Comparison of ENCODE assay signal across 7 cellular contexts in the genomic region with DNA sequence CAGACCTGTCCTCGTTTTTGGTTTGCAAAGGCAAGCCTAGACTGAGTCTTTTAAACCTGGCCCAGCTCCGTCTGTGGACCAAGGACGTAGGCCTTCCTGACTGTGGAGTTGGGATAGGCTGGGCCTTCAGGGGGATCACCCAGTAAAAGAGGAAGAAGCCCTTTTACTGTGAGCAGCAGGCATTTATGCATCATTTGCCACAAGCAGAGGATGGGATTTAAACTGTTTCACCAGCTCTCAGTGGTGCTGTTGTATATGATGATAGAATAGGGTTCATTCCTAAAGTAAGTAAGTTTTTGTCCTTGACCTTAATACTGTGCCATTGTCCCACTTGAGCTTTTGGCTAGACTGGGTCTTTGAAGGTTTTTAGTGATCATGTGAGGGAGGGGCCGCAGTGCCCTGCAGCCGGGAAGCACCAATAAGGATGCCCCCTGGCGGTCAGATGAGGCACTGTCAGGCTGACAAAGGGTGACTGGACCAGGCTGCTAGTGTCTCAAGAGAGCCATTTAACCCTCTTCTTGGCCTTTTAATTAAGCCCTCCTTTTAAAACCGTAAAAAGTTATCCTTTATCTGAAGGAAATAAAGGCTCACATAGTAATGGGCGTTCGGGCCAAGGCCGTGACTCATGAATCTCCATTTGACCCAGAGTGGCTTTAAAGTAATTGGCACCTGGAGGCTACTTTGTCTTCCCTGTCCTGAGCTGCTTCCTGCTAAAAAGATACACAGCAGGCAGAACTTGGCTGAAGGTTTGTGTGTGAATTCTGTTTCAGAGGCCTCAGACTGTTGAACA.
DNase-seq lines count a peak whose midpoint lies in the region; ATAC-seq and TF ChIP-seq lines count a peak whose summit lies in the region.

No MANE protein-coding gene starts in this region.

- TF ChIP-seq CTCF in GM12874 (IDR thresholded peaks at IDR 0.05; ENCODE audit: insufficient read depth, low read depth, low read length) (peak; percentile 94), hepatocyte (IDR thresholded peaks at IDR 0.05; ENCODE audit: poor library complexity) (peak; percentile 90), gastrocnemius medialis (IDR thresholded peaks at IDR 0.05 in 4 of 5, conservative IDR thresholded peaks at IDR 0.05 in 1 of 5) (peak; percentile 81 to 97 (median 94))

- TF ChIP-seq POLR2A in gastrocnemius medialis (IDR thresholded peaks at IDR 0.05): no peak

- no peaks in the 10 kb centered on the region for H3K4me1 ChIP-seq in hepatocyte (ENCODE audit: insufficient read depth)
- H3K4me1 ChIP-seq in gastrocnemius medialis: peaks cover 54 to 71% of the 10 kb centered on the region in 2 donors

- H3K79me2 ChIP-seq in hepatocyte: peaks cover 11% of the 10 kb centered on the region

- peak overlapping the region; percentile 81 for H3K27ac Mint-ChIP-seq in T-helper 17 cell

- no peaks in the 10 kb centered on the region for H3K27me3 Mint-ChIP-seq in T-helper 17 cell

- no peak overlapping the region for H3K4me2 ChIP-seq in hepatocyte

- intact Hi-C loops in gastrocnemius medialis (cut with DNase I; ENCODE audit: low total_unique reads): loop anchor here (2.0 to 10.0 kb wide), 4 partner anchors 126 to 342 kb away; partner anchors contain the start of gene DCAF12

- H3K27ac ChIP-seq in hepatocyte: peak overlapping the region; percentile 14
- peak overlapping the region; percentile 86 to 98 (median 90) for H3K27ac ChIP-seq in gastrocnemius medialis

- peak; percentile 23 to 66 (median 52) for DNase-seq in T-helper 17 cell
- peak in 42 of 58 donors; percentile 11 to 79 (median 38) for DNase-seq in anterior cingulate cortex (lab: John Stamatoyannopoulos, UW)
- DNase-seq in hepatocyte (ENCODE audit: low spot score): peak; percentile 77
- DNase-seq in gastrocnemius medialis: peak in 1 of 2 donors; percentile 71
- DNase-seq in OCI-M2 (lab: John Stamatoyannopoulos, UW; ENCODE audit: unreplicated experiment): no peak

- ATAC-seq in T-helper 17 cell (peak; percentile 70), gastrocnemius medialis (peak; percentile 15 to 20)

- peaks cover 20% of the 10 kb centered on the region for H3K4me1 Mint-ChIP-seq in T-helper 17 cell

- TF ChIP-seq EP300 in Ishikawa (IDR thresholded peaks at IDR 0.05; ENCODE audit: borderline replicate concordance): no peak

- in situ Hi-C loops in gastrocnemius medialis (cut with MboI; ENCODE audit: low sequenced_read_pairs in 4 of 4): loop anchor here in 1 of 4 donors (10.0 kb wide), 1 partner anchor 128 kb away; the partner anchor contains the start of gene DCAF12

- H3K4me3 Mint-ChIP-seq in T-helper 17 cell: peak overlapping the region; percentile 9

- H3K36me3 ChIP-seq in hepatocyte (replicated peaks; ENCODE audit: insufficient read depth, low read depth) (no peaks in the 10 kb centered on the region), gastrocnemius medialis (peaks cover 0 to 32% of the 10 kb centered on the region in 2 donors)

- H3K9me2 ChIP-seq in hepatocyte (replicated peaks; ENCODE audit: insufficient read depth): no peaks in the 10 kb centered on the region

- H3K36me3 Mint-ChIP-seq in T-helper 17 cell (ENCODE audit: low read depth): peaks cover 2% of the 10 kb centered on the region

- TF ChIP-seq RAD21 in Ishikawa (IDR thresholded peaks at IDR 0.05; ENCODE audit: low read depth): peak; percentile 61; the same call in 1 of the 2 replicates

- H3K9me3 ChIP-seq in T-helper 17 cell (ENCODE audit: control insufficient read depth, low read length, poor library complexity, severe bottlenecking) (no peaks in the 10 kb centered on the region), hepatocyte (ENCODE audit: low read depth) (no peaks in the 10 kb centered on the region), gastrocnemius medialis (no peaks in the 10 kb centered on the region)

- H2AFZ ChIP-seq in hepatocyte: no peak overlapping the region

- H3K4me3 ChIP-seq in hepatocyte (no peak overlapping the region), gastrocnemius medialis (no peak overlapping the region)

- H4K20me1 ChIP-seq in hepatocyte (ENCODE audit: insufficient read depth, poor library complexity, severe bottlenecking): peaks cover 4% of the 10 kb centered on the region

- H3K27me3 ChIP-seq in hepatocyte (no peaks in the 10 kb centered on the region), gastrocnemius medialis (no peaks in the 10 kb centered on the region)

- WGBS in hepatocyte (ENCODE audit: low lambda C conversion rate, missing lambda C conversion rate): 60% methylated on average over 10 of the region's 10 CpGs

TF ChIP-seq in Ishikawa, 13 proteins besides CTCF, POLR2A, EP300 and RAD21:
- no peak for TF ChIP-seq ZBTB7A (IDR thresholded peaks at IDR 0.05; ENCODE audit: low read depth)
- TF ChIP-seq, protein P1, sequence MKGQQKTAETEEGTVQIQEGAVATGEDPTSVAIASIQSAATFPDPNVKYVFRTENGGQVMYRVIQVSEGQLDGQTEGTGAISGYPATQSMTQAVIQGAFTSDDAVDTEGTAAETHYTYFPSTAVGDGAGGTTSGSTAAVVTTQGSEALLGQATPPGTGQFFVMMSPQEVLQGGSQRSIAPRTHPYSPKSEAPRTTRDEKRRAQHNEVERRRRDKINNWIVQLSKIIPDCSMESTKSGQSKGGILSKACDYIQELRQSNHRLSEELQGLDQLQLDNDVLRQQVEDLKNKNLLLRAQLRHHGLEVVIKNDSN (IDR thresholded peaks at IDR 0.05): 0 out of 2 replicates have a peak, but pooled peaks have one; percentile 27
